Comparison of ENCODE assay signal across 11 cellular contexts in the genomic region with DNA sequence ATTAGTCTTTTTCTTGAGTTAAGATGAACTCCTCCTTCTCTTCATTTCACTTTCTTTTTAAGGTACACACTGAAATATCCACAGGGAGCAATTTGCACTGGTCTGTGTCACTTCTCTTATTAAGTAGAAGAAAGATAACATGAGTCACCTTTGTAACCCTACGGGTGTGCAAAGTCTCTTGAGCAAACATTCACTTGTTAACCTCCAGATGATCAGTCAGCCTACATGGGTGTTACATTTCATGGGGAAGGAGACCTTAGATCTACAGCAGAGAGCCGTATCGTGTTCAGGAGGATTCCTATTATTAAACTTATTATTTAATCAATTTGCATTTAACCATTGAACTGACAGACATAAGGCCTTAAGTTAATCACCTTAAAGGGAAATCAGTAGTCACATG. TPM values are rescaled to one million over a fixed set of nuclear protein-coding genes. Genes with fewer than 3 reads are reported as not detected.
A peak's percentile ranks its signal among the peaks of the same experiment; 100 is the strongest.
DNase-seq lines count a peak whose midpoint lies in the region; TF ChIP-seq lines count a peak whose summit lies in the region.
"Had no signal": no experiment of that assay in that cellular context is flagged by ENCODE, and none has a peak within 500 bp of the region (broad histone marks: within the 10 kb centered on the region; RNA-seq: fewer than 3 reads in every experiment).

No MANE protein-coding gene starts in this region.

- no CpG with 5 or more reads among the region's 3 CpGs for WGBS in mesendoderm (ENCODE audit: extremely low coverage, insufficient coverage, low lambda C conversion rate)

- no peak overlapping the region for H2AK5ac ChIP-seq in mesendoderm (ENCODE audit: low read length)

- no peak overlapping the region for H2BK5ac ChIP-seq in mesendoderm (ENCODE audit: low read length)

- no peak overlapping the region for H3K4ac ChIP-seq in mesendoderm (ENCODE audit: low read depth, low read length)

- no peak overlapping the region for H3K4me3 ChIP-seq in Caco-2 (ENCODE audit: low read depth, low read length)
- H3K4me3 ChIP-seq in Loucy (ENCODE audit: low read length, poor library complexity, severe bottlenecking), result no peak overlapping the region
- H3K4me3 ChIP-seq in coronary artery, result no peak overlapping the region
- H3K4me3 ChIP-seq in brain microvascular endothelial cell (ENCODE audit: low read depth, low read length), result no peak overlapping the region
- H3K4me3 ChIP-seq in mesendoderm (ENCODE audit: low read length), result no peak overlapping the region
- no peak overlapping the region for H3K4me3 ChIP-seq in colonic mucosa

- TF ChIP-seq CTCF in Caco-2 (IDR thresholded peaks at IDR 0.05; ENCODE audit: insufficient read depth in 1 of 2, low read depth in 1 of 2, low read length in 1 of 2, severe bottlenecking in 1 of 2, unreplicated experiment in 1 of 2), result no peak
- no peak for TF ChIP-seq CTCF in Loucy (conservative IDR thresholded peaks at IDR 0.05; ENCODE audit: low read length)
- no peak for TF ChIP-seq CTCF in coronary artery (IDR thresholded peaks at IDR 0.05)
- TF ChIP-seq CTCF in osteocyte (IDR thresholded peaks at IDR 0.05), result no peak
- TF ChIP-seq CTCF in brain microvascular endothelial cell (IDR thresholded peaks at IDR 0.05; ENCODE audit: low read depth, low read length, missing control alignments), result no peak
- TF ChIP-seq CTCF in colonic mucosa (IDR thresholded peaks at IDR 0.05), result no peak

- POLR2A ChIA-PET in Caco-2 (lab: Charles Lee), result interaction anchor here (0.7 kb wide), 1 partner anchor 55 kb away, joined by 3 read pairs; a partner anchor contains a TSS

- H2AFZ ChIP-seq in Loucy (ENCODE audit: low read length), result no peak overlapping the region

- CTCF ChIA-PET in Caco-2 (lab: Charles Lee), result interaction anchor here (1.0 kb wide), 1 partner anchor 13 kb away, joined by 3 read pairs; no protein-coding TSS in a partner anchor

- no peak overlapping the region for H3K56ac ChIP-seq in mesendoderm (ENCODE audit: low read length)

- no peaks in the 10 kb centered on the region for H3K9me2 ChIP-seq in Loucy (replicated peaks; ENCODE audit: low read depth, low read length)

- H3K79me1 ChIP-seq in mesendoderm (ENCODE audit: low read length), result peaks cover 14% of the 10 kb centered on the region

- no peak overlapping the region for H3K23ac ChIP-seq in mesendoderm (ENCODE audit: low read length)

- H2BK15ac ChIP-seq in mesendoderm (replicated peaks; ENCODE audit: low read depth), result no peak overlapping the region

- intact Hi-C loops in Caco-2 (cut with micrococcal nuclease; ENCODE audit: unreplicated experiment), result loop anchor here (1.0 to 2.0 kb wide), 2 partner anchors 23 to 54 kb away; a partner anchor contains a TSS
- intact Hi-C loops in colonic mucosa (cut with DNase I), result no loop called here

- H4K5ac ChIP-seq in mesendoderm (ENCODE audit: low read length), result no peak overlapping the region

- H3K4me1 Mint-ChIP-seq in Caco-2 (ENCODE audit: low read depth, unreplicated experiment), result peaks cover 30% of the 10 kb centered on the region
- H3K4me1 Mint-ChIP-seq in osteocyte (ENCODE audit: unreplicated experiment), result peaks cover 44% of the 10 kb centered on the region
- peaks cover 64 to 92% of the 10 kb centered on the region in 2 donors for H3K4me1 Mint-ChIP-seq in immature natural killer cell

- no peaks in the 10 kb centered on the region for H3K9me3 ChIP-seq in Caco-2
- no peaks in the 10 kb centered on the region for H3K9me3 ChIP-seq in Loucy (ENCODE audit: insufficient read depth, low read depth, low read length)
- H3K9me3 ChIP-seq in colonic mucosa, result no peaks in the 10 kb centered on the region

- H3K36me3 ChIP-seq in Caco-2 (ENCODE audit: control insufficient read depth, insufficient read depth, low read length) (peaks cover 18% of the 10 kb centered on the region), Loucy (ENCODE audit: insufficient read depth, low read length) (peaks cover 31% of the 10 kb centered on the region; the same call in 1 of the 2 replicates), brain microvascular endothelial cell (replicated peaks) (peaks cover 24% of the 10 kb centered on the region), mesendoderm (ENCODE audit: control insufficient read depth, insufficient read depth, low read length) (peaks cover 10% of the 10 kb centered on the region), colonic mucosa (no peaks in the 10 kb centered on the region)

- H3K4me1 ChIP-seq in Caco-2, result peaks cover 25% of the 10 kb centered on the region
- H3K4me1 ChIP-seq in Loucy (ENCODE audit: insufficient read depth, low read length, poor library complexity, severe bottlenecking), result peaks cover 57% of the 10 kb centered on the region
- no peaks in the 10 kb centered on the region for H3K4me1 ChIP-seq in mesendoderm (ENCODE audit: control insufficient read depth, low read depth, low read length)
- peaks cover 16% of the 10 kb centered on the region for H3K4me1 ChIP-seq in colonic mucosa

- no TSS peak for BruUV-seq in Caco-2 (replicated peaks; lab: Mats Ljungman, UMichigan)

- H3K9ac ChIP-seq in Loucy (ENCODE audit: low read depth, low read length, poor library complexity, severe bottlenecking), result no peak overlapping the region
- no peak overlapping the region for H3K9ac ChIP-seq in mesendoderm (ENCODE audit: low read length)
- H3K9ac ChIP-seq in colonic mucosa (ENCODE audit: low read depth in 2 of 2, low read length in 2 of 2), result no peak overlapping the region

- H3K4me3 Mint-ChIP-seq in Caco-2 (ENCODE audit: unreplicated experiment), result peak overlapping the region; percentile 60
- H3K4me3 Mint-ChIP-seq in osteocyte (ENCODE audit: unreplicated experiment), result no peak overlapping the region
- H3K4me3 Mint-ChIP-seq in immature natural killer cell, result no peak overlapping the region

- no peak overlapping the region for H3K18ac ChIP-seq in mesendoderm (ENCODE audit: low read length)

- no peak overlapping the region for H2BK120ac ChIP-seq in mesendoderm (ENCODE audit: low read depth, low read length)

- in situ Hi-C loops in brain microvascular endothelial cell (cut with HindIII; ENCODE audit: low pct_ligation_motif_present, low sequenced_read_pairs), result no loop called here

- H3K27ac Mint-ChIP-seq in Caco-2 (ENCODE audit: unreplicated experiment) (peak overlapping the region; percentile 84), osteocyte (ENCODE audit: unreplicated experiment) (peak overlapping the region; percentile 69), immature natural killer cell (peak overlapping the region in 2 of 6 donors; percentile 50 to 59)

- H3K27ac ChIP-seq in coronary artery (peak overlapping the region; percentile 76 to 80), brain microvascular endothelial cell (no peak overlapping the region), mesendoderm (ENCODE audit: low read depth, low read length) (no peak overlapping the region), colonic mucosa (no peak overlapping the region)

- DNase-seq in Caco-2, result peak in 1 of 2 experiments; percentile 34
- DNase-seq in coronary artery (ENCODE audit: low spot score), result no peak
- DNase-seq in osteocyte (ENCODE audit: extremely low spot score, unreplicated experiment), result no peak
- no peak for DNase-seq in brain microvascular endothelial cell
- no peak for DNase-seq in mesendoderm
- no peak for DNase-seq in immature natural killer cell
- no peak for DNase-seq in colonic mucosa
- DNase-seq: amniotic stem cell, NCI-H510A treated with DMSO at 0.1 percent for 48 hours had no signal

- peaks cover 53% of the 10 kb centered on the region for H3K36me3 Mint-ChIP-seq in Caco-2 (ENCODE audit: insufficient read depth, unreplicated experiment)
- H3K36me3 Mint-ChIP-seq in osteocyte (ENCODE audit: unreplicated experiment), result peaks cover 45% of the 10 kb centered on the region
- peaks cover 22 to 34% (median 30%) of the 10 kb centered on the region in 3 donors for H3K36me3 Mint-ChIP-seq in immature natural killer cell

- no peaks in the 10 kb centered on the region for H3F3A ChIP-seq in Loucy (ENCODE audit: low read depth)

- H3K27me3 ChIP-seq in Caco-2 (replicated peaks; ENCODE audit: control insufficient read depth, insufficient read depth, low read length) (no peaks in the 10 kb centered on the region), Loucy (ENCODE audit: insufficient read depth, low read length, poor library complexity, severe bottlenecking) (no peaks in the 10 kb centered on the region), brain microvascular endothelial cell (replicated peaks) (no peaks in the 10 kb centered on the region), mesendoderm (ENCODE audit: insufficient read depth, low read length, poor library complexity) (no peaks in the 10 kb centered on the region), colonic mucosa (no peaks in the 10 kb centered on the region)

- no peak overlapping the region for H4K8ac ChIP-seq in mesendoderm (ENCODE audit: low read depth, low read length)

- no peaks in the 10 kb centered on the region for H3K9me3 Mint-ChIP-seq in Caco-2 (ENCODE audit: unreplicated experiment)
- no peaks in the 10 kb centered on the region for H3K9me3 Mint-ChIP-seq in osteocyte (ENCODE audit: unreplicated experiment)
- H3K9me3 Mint-ChIP-seq in immature natural killer cell, result no peaks in the 10 kb centered on the region
- H3K9me3 Mint-ChIP-seq: nephron had no signal

- H3K27me3 Mint-ChIP-seq in Caco-2 (ENCODE audit: insufficient read depth, unreplicated experiment), result no peaks in the 10 kb centered on the region
- H3K27me3 Mint-ChIP-seq in osteocyte (ENCODE audit: unreplicated experiment), result no peaks in the 10 kb centered on the region
- peaks cover 0 to 4% (median 4%) of the 10 kb centered on the region in 3 donors for H3K27me3 Mint-ChIP-seq in immature natural killer cell (ENCODE audit: low read depth in 3 of 3)

- H3K4me2 ChIP-seq in Loucy (ENCODE audit: low read depth, low read length, poor library complexity, severe bottlenecking), result peak overlapping the region; percentile 100
- no peak overlapping the region for H3K4me2 ChIP-seq in mesendoderm (ENCODE audit: low read length)

- H3K79me2 ChIP-seq in Loucy (ENCODE audit: insufficient read depth, low read length), result peaks cover 51% of the 10 kb centered on the region
- H3K79me2 ChIP-seq in mesendoderm (ENCODE audit: control insufficient read depth, insufficient read depth, low read length), result peaks cover 11% of the 10 kb centered on the region

- H4K20me1 ChIP-seq in Loucy (ENCODE audit: insufficient read depth, low read length, poor library complexity, severe bottlenecking), result peaks cover 46% of the 10 kb centered on the region

RNA-seq across cellular contexts. Expression of a gene that starts 5.1 kb away (rescaled TPM):
- total RNA-seq in Caco-2 (2022) (26.6 and 27.4 TPM in 2 replicates), osteocyte (22.4 and 23.8 TPM in 2 replicates), colonic mucosa (10 to 100 TPM; 15.3 to 16.6 TPM)
- 17.5 TPM for polyA plus RNA-seq in mesendoderm (2013, experiment 1 of 2)
- 17.4 TPM for polyA plus RNA-seq in mesendoderm (2013, experiment 2 of 2)
- polyA plus RNA-seq in immature natural killer cell, result 1 to 10 TPM; 3.7 to 6.5 (median 5.0) TPM

RNA-seq across cellular contexts. Expression of a gene that starts 55.1 kb away (rescaled TPM):
- total RNA-seq in Caco-2 (2022) (40.7 and 41.5 TPM in 2 replicates), osteocyte (75.4 and 77.9 TPM in 2 replicates), colonic mucosa (10 to 100 TPM; 12.1 to 13.6 TPM)
- 17.9 TPM for polyA plus RNA-seq in mesendoderm (2013, experiment 1 of 2)
- 21.7 TPM for polyA plus RNA-seq in mesendoderm (2013, experiment 2 of 2)
- polyA plus RNA-seq in immature natural killer cell, result 10 to 100 TPM in 1 of 3 donors, 1 to 10 TPM in 2; 1.3 to 11.6 (median 5.6) TPM

Comparison
In these comparisons a context has a peak if more than half of its experiments do, and no peak if none do; other contexts are left out.
1. H3K27ac ChIP-seq: peak in coronary artery (2 of 2); none in brain microvascular endothelial cell (single experiment), mesendoderm (single experiment) and colonic mucosa (single experiment).